In the genomic region with DNA sequence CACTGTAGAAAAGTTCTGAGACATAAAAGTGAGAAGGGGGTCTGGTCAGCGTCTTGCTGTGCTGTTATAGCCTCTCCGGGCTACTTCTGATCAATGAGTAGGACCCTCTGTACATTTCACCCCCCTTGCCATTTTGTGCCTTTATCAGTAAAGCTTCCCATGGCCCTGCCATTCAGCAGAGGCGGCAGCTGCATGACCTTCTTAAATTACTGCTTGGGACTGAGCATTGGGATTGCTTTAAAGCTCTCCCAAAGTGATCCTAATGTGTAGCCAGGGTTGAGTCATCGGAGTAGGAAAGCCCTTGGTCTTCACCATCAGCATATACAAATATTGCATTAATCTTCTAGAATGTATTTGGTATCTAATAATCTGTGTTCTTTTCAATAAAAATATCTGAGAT, we compare ENCODE assay signal across 29 cellular contexts.
"Had no signal": no experiment of that assay in that cellular context is flagged by ENCODE, and none has a peak within 500 bp of the region (broad histone marks: within the 10 kb centered on the region; RNA-seq: fewer than 3 reads in every experiment).

No MANE protein-coding gene starts in this region.

- H3K4me1 ChIP-seq: pancreas, uterus had no signal

- H3K9me3 Mint-ChIP-seq: natural killer cell treated with Interleukin-12 subunit alpha and Interleukin-12 subunit beta and Interleukin-15 and Interleukin-18, amount 100 ng/mL, for 72 hours had no signal

- H3K4me2 ChIP-seq: smooth muscle cell had no signal

- ATAC-seq: heart right ventricle; left cardiac atrium; left lung; natural killer cell treated with Interleukin-12 subunit alpha and Interleukin-12 subunit beta and Interleukin-15 and Interleukin-18, amount 100 ng/mL, for 72 hours; pancreas; sciatic nerve; stimulated activated naive CD8-positive, alpha-beta T cell treated with anti-CD3 and anti-CD28 coated beads, Interleukin-15, amount 100 ng/mL, for 72 hours; upper lobe of right lung had no signal

- H3K27me3 ChIP-seq: esophagus squamous epithelium, heart right ventricle, left lung, pancreas, suprapubic skin, transverse colon, upper lobe of right lung, uterus had no signal

- H3K27ac ChIP-seq: coronary artery, esophagus squamous epithelium, heart right ventricle, left lung, pancreas, suprapubic skin, transverse colon, upper lobe of right lung, uterus had no signal

- H3K27me3 Mint-ChIP-seq: natural killer cell treated with Interleukin-12 subunit alpha and Interleukin-12 subunit beta and Interleukin-15 and Interleukin-18, amount 100 ng/mL, for 72 hours; stimulated activated naive CD8-positive, alpha-beta T cell treated with anti-CD3 and anti-CD28 coated beads, Interleukin-15, amount 100 ng/mL, for 72 hours had no signal

- H3K4me3 ChIP-seq: coronary artery, esophagus squamous epithelium, heart right ventricle, left lung, pancreas, smooth muscle cell, suprapubic skin, transverse colon, upper lobe of right lung, uterus had no signal

- H3K9me3 ChIP-seq: esophagus squamous epithelium, heart right ventricle, left lung, pancreas, suprapubic skin, transverse colon, upper lobe of right lung, uterus had no signal

- H3K4me3 Mint-ChIP-seq: natural killer cell treated with Interleukin-12 subunit alpha and Interleukin-12 subunit beta and Interleukin-15 and Interleukin-18, amount 100 ng/mL, for 72 hours; stimulated activated naive CD8-positive, alpha-beta T cell treated with anti-CD3 and anti-CD28 coated beads, Interleukin-15, amount 100 ng/mL, for 72 hours had no signal

- H3K27ac Mint-ChIP-seq: natural killer cell treated with Interleukin-12 subunit alpha and Interleukin-12 subunit beta and Interleukin-15 and Interleukin-18, amount 100 ng/mL, for 72 hours; progenitor cell of endocrine pancreas; stimulated activated naive CD8-positive, alpha-beta T cell treated with anti-CD3 and anti-CD28 coated beads, Interleukin-15, amount 100 ng/mL, for 72 hours had no signal

- DNase-seq: dermis blood vessel endothelial cell; effector memory CD4-positive, alpha-beta T cell; erythroblast; esophagus squamous epithelium; foreskin melanocyte; glutamatergic neuron; heart right ventricle; hippocampal formation; left cardiac atrium; left lung; mesendoderm; midbrain; nucleus accumbens; pancreas; stimulated activated CD4-positive, alpha-beta T cell treated with anti-CD3 and anti-CD28 coated beads, Interleukin-12 subunit alpha, Interleukin-12 subunit beta, amount 100 ng/mL, for 4 hours; stimulated activated CD4-positive, alpha-beta T cell treated with anti-CD3 and anti-CD28 coated beads, Interleukin-1b, Interleukin-23, amount 100 ng/mL, for 48 hours; stimulated activated CD4-positive, alpha-beta T cell treated with anti-CD3 and anti-CD28 coated beads, Interleukin-4, amount 100 ng/mL, for 1 hour; stimulated activated CD8-positive, alpha-beta memory T cell treated with anti-CD3 and anti-CD28 coated beads, Interleukin-4, amount 100 ng/mL, for 48 hours; stimulated activated naive CD4-positive, alpha-beta T cell; stimulated activated naive CD8-positive, alpha-beta T cell treated with anti-CD3 and anti-CD28 coated beads, Interleukin-15, amount 100 ng/mL, for 72 hours; transverse colon; upper lobe of right lung; uterus had no signal

- H3K36me3 ChIP-seq: esophagus squamous epithelium, heart right ventricle, left lung, pancreas, suprapubic skin, transverse colon, upper lobe of right lung, uterus had no signal
